ENCODE assay signal across 1 cellular context in the genomic region with DNA sequence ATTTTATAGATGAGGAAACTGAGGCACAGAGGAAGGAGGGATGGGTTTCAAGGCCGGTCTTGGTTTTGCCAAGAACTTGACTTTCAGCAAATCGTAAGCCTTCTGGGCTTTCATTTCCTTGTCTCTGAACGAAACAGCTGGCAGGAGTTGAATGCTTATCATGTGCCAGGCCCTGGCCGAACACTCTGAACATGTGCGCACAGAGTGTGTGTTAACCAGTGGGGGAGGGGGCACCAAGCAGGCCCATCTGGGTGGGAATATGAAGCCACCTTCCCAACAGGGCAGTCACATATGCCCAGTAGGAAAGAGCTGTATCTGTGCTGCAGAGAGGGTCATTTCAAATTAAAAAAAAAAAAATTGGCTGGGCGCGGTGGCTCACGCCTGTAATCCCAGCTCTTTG.
TF ChIP-seq lines count a peak whose summit lies in the region.

No MANE protein-coding gene starts in this region.

TF ChIP-seq in GM12878, 131 proteins besides CTCF, POLR2A, EP300 and RAD21:
- TF ChIP-seq, protein P1, sequence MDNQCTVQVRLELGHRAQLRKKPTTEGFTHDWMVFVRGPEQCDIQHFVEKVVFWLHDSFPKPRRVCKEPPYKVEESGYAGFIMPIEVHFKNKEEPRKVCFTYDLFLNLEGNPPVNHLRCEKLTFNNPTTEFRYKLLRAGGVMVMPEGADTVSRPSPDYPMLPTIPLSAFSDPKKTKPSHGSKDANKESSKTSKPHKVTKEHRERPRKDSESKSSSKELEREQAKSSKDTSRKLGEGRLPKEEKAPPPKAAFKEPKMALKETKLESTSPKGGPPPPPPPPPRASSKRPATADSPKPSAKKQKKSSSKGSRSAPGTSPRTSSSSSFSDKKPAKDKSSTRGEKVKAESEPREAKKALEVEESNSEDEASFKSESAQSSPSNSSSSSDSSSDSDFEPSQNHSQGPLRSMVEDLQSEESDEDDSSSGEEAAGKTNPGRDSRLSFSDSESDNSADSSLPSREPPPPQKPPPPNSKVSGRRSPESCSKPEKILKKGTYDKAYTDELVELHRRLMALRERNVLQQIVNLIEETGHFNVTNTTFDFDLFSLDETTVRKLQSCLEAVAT (IDR thresholded peaks at IDR 0.05): peak; percentile 40
- TF ChIP-seq, protein P2, sequence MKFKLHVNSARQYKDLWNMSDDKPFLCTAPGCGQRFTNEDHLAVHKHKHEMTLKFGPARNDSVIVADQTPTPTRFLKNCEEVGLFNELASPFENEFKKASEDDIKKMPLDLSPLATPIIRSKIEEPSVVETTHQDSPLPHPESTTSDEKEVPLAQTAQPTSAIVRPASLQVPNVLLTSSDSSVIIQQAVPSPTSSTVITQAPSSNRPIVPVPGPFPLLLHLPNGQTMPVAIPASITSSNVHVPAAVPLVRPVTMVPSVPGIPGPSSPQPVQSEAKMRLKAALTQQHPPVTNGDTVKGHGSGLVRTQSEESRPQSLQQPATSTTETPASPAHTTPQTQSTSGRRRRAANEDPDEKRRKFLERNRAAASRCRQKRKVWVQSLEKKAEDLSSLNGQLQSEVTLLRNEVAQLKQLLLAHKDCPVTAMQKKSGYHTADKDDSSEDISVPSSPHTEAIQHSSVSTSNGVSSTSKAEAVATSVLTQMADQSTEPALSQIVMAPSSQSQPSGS (IDR thresholded peaks at IDR 0.05; ENCODE audit: low read length): no peak
TF ChIP-seq in GM12878: peak in this region for 1.
